23 cellular contexts compared by ENCODE assay signal in the genomic region with DNA sequence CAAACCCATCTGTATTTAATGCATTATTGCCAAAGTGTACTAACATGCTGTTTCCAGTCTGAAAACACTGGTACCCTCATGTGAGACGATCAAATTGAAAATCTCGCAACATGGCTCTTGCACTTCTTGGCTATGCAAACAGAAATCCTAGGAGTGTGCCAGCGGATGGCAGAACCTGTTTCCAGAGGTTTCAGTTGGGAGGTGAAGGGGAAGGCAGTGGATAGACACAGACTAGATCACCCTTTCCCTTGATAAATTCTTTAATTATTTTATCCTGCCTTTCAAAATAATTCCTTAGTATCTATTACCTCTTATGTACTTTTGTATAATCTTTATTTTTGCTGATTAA.
DNase-seq lines count a peak whose midpoint lies in the region; ATAC-seq and TF ChIP-seq lines count a peak whose summit lies in the region.
"Had no signal": no experiment of that assay in that cellular context is flagged by ENCODE, and none has a peak within 500 bp of the region (broad histone marks: within the 10 kb centered on the region; RNA-seq: fewer than 3 reads in every experiment).

No MANE protein-coding gene starts in this region.

- H3K4me1 ChIP-seq in adipocyte (ENCODE audit: control insufficient read depth, insufficient read depth, low read length): peaks cover 21% of the 10 kb centered on the region
- no peaks in the 10 kb centered on the region for H3K4me1 ChIP-seq in mesendoderm (ENCODE audit: control insufficient read depth, low read depth, low read length)
- H3K4me1 ChIP-seq in colonic mucosa: no peaks in the 10 kb centered on the region

- H3K27ac ChIP-seq in mesendoderm (ENCODE audit: low read depth, low read length) (no peak overlapping the region), colonic mucosa (no peak overlapping the region)
- H3K27ac ChIP-seq: 22Rv1, coronary artery, heart left ventricle, ovary had no signal

- no peak overlapping the region for H2BK5ac ChIP-seq in mesendoderm (ENCODE audit: low read length)

- H2AK5ac ChIP-seq in mesendoderm (ENCODE audit: low read length): no peak overlapping the region

- no peaks in the 10 kb centered on the region for H3K36me3 ChIP-seq in adipocyte (ENCODE audit: control insufficient read depth, insufficient read depth, low read length, severe bottlenecking)
- H3K36me3 ChIP-seq in mesendoderm (ENCODE audit: control insufficient read depth, insufficient read depth, low read length): no peaks in the 10 kb centered on the region
- no peaks in the 10 kb centered on the region for H3K36me3 ChIP-seq in colonic mucosa
- H3K36me3 ChIP-seq: heart left ventricle, MG63, ovary had no signal

- H4K5ac ChIP-seq in mesendoderm (ENCODE audit: low read length): no peak overlapping the region

- peak overlapping the region; percentile 80 for H3K18ac ChIP-seq in mesendoderm (ENCODE audit: low read length)

- H2BK120ac ChIP-seq in mesendoderm (ENCODE audit: low read depth, low read length): no peak overlapping the region

- no peak overlapping the region for H3K23ac ChIP-seq in mesendoderm (ENCODE audit: low read length)

- H3K79me1 ChIP-seq in mesendoderm (ENCODE audit: low read length): no peaks in the 10 kb centered on the region

- no peak overlapping the region for H2BK15ac ChIP-seq in mesendoderm (replicated peaks; ENCODE audit: low read depth)

- no peak for TF ChIP-seq CTCF in colonic mucosa (IDR thresholded peaks at IDR 0.05)

- H3K4me3 ChIP-seq in adipocyte (ENCODE audit: low read length): no peak overlapping the region
- H3K4me3 ChIP-seq in mesendoderm (ENCODE audit: low read length): no peak overlapping the region
- no peak overlapping the region for H3K4me3 ChIP-seq in colonic mucosa
- H3K4me3 ChIP-seq: coronary artery, heart left ventricle, MG63, ovary had no signal

- H3K9me3 ChIP-seq in adipocyte (ENCODE audit: control insufficient read depth, low read length) (no peaks in the 10 kb centered on the region), colonic mucosa (no peaks in the 10 kb centered on the region)
- H3K9me3 ChIP-seq: heart left ventricle, MG63, ovary had no signal

- H3K27me3 ChIP-seq in adipocyte (replicated peaks; ENCODE audit: control insufficient read depth, insufficient read depth, low read length) (no peaks in the 10 kb centered on the region), mesendoderm (ENCODE audit: insufficient read depth, low read length, poor library complexity) (no peaks in the 10 kb centered on the region), colonic mucosa (no peaks in the 10 kb centered on the region)
- H3K27me3 ChIP-seq: heart left ventricle, MG63, ovary had no signal

- no peak overlapping the region for H3K4ac ChIP-seq in mesendoderm (ENCODE audit: low read depth, low read length)

- no peaks in the 10 kb centered on the region for H3K79me2 ChIP-seq in mesendoderm (ENCODE audit: control insufficient read depth, insufficient read depth, low read length)

- no peak overlapping the region for H3K56ac ChIP-seq in mesendoderm (ENCODE audit: low read length)

- intact Hi-C loops in colonic mucosa (cut with DNase I): loop anchor here (10.0 kb wide), 1 partner anchor 295 kb away; no protein-coding TSS in a partner anchor

- no peak overlapping the region for H3K4me2 ChIP-seq in mesendoderm (ENCODE audit: low read length)

- no CpG with 5 or more reads among the region's 3 CpGs for WGBS in mesendoderm (ENCODE audit: extremely low coverage, insufficient coverage, low lambda C conversion rate)

- H3K9ac ChIP-seq in adipocyte (ENCODE audit: low read length) (peak overlapping the region; percentile 36), mesendoderm (ENCODE audit: low read length) (no peak overlapping the region), colonic mucosa (ENCODE audit: low read depth in 2 of 2, low read length in 2 of 2) (no peak overlapping the region)

- no peak overlapping the region for H4K8ac ChIP-seq in mesendoderm (ENCODE audit: low read depth, low read length)

- peak; percentile 20 for DNase-seq in DMS153 (lab: John Stamatoyannopoulos, UW)
- DNase-seq in DMS153 treated with DMSO at 0.1 percent for 48 hours (lab: John Stamatoyannopoulos, UW; ENCODE audit: unreplicated experiment): no peak
- DNase-seq in NCI-H2029 treated with DMSO at 0.1 percent for 48 hours (lab: John Stamatoyannopoulos, UW): peak; percentile 46
- DNase-seq in adipocyte (ENCODE audit: low read depth): no peak
- DNase-seq in mesendoderm: no peak
- no peak for DNase-seq in EL
- no peak for DNase-seq in colonic mucosa
- DNase-seq: activated CD8-positive, alpha-beta memory T cell treated with anti-CD3 and anti-CD28 coated beads for 24 hours; activated naive CD4-positive, alpha-beta T cell; activated T-cell treated with anti-CD3 and anti-CD28 coated beads, Interleukin-2, amount 50 U/mL, for 24 hours; heart left ventricle; left colon; MG63; midbrain; NCI-H1930; ovary; right cardiac atrium; stimulated activated CD8-positive, alpha-beta memory T cell treated with anti-CD3 and anti-CD28 coated beads, Interleukin-4, amount 100 ng/mL, for 48 hours had no signal

- no peak for ATAC-seq in GM18520 (IDR thresholded peaks at IDR 0.05; ENCODE audit: unreplicated experiment)
- ATAC-seq: heart left ventricle; left colon; natural killer cell treated with Interleukin-12 subunit alpha and Interleukin-12 subunit beta and Interleukin-15 and Interleukin-18, amount 100 ng/mL, for 72 hours; right cardiac atrium; Right ventricle myocardium inferior had no signal

Comparison
In these comparisons a context has a peak if more than half of its experiments do, and no peak if none do; other contexts are left out.
1. DNase-seq: peak in DMS153 (single experiment) and NCI-H2029 treated with DMSO at 0.1 percent for 48 hours (single experiment); none in DMS153 treated with DMSO at 0.1 percent for 48 hours (single experiment), adipocyte (single experiment), mesendoderm (single experiment), EL (single experiment) and colonic mucosa (single experiment).